In the genomic region with DNA sequence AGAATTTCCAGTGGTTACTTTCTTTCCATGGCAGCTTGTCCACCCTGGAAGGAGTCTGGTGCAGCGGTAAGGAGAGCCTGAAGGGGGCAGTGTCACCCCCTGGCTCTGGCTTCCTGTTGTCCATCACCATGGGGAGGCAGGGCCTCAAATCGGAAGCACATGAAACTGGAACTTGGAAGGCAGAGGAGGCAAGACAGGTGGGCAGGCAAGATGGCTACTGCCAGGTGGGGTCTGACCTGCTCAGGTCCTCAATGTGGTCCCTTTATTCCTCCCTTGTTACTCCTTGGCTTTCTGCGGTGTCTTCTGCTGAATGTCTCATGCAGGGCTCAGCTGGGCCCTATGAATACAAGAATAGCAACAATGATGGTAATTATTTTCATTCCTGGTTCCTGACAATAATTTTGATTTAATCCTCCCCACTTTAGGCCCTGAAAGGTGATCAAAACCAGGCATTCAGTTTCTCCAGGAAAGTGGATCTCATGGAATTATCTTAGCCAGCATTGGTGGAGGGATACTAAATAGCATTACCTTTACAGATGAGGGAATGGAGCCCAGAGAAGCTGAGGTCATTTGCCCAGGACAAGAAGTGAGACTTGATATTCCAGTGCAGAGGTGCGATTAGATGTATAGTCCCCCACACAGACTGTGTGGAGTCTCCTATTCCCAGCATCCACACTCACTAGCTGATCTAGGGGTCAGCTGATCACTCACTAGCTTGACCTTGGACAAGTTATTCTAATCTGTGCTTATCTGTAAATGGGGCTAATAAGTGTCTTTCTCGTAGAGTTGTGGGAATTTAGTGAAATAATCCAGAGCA, we compare ENCODE assay signal across 9 cellular contexts. TPM values are rescaled to one million over a fixed set of nuclear protein-coding genes. Genes with fewer than 3 reads are reported as not detected.
A peak's percentile ranks its signal among the peaks of the same experiment; 100 is the strongest.
DNase-seq lines count a peak whose midpoint lies in the region; ATAC-seq, FAIRE-seq and TF ChIP-seq lines count a peak whose summit lies in the region.
"Had no signal": no experiment of that assay in that cellular context is flagged by ENCODE, and none has a peak within 500 bp of the region (broad histone marks: within the 10 kb centered on the region; RNA-seq: fewer than 3 reads in every experiment).

No MANE protein-coding gene starts in this region.

- H3K36me3 Mint-ChIP-seq in Caco-2 (ENCODE audit: insufficient read depth, unreplicated experiment): peaks cover 20% of the 10 kb centered on the region

- POLR2A ChIA-PET in Caco-2 (lab: Charles Lee): interaction anchor here (0.9 kb wide), 1 partner anchor 11 kb away, joined by 3 read pairs; no protein-coding TSS in a partner anchor

- FAIRE-seq in RCC 7860 (lab: Jason Lieb, UNC): no peak

- no peaks in the 10 kb centered on the region for H3K9me3 Mint-ChIP-seq in Caco-2 (ENCODE audit: unreplicated experiment)

- WGBS in thyroid gland, 2 donors: 74 to 78% methylated on average over 5 of the region's 5 CpGs

- H3K9me3 ChIP-seq in Caco-2 (no peaks in the 10 kb centered on the region), thyroid gland (no peaks in the 10 kb centered on the region)

- H3K4me1 ChIP-seq in Caco-2 (peaks cover 47% of the 10 kb centered on the region), thyroid gland (no peaks in the 10 kb centered on the region)

- intact Hi-C loops in Caco-2 (cut with micrococcal nuclease; ENCODE audit: unreplicated experiment) (no loop called here), thyroid gland (cut with DNase I) (no loop called here)

- H3K4me3 Mint-ChIP-seq in Caco-2 (ENCODE audit: unreplicated experiment): no peak overlapping the region

- ATAC-seq in HG02884 (IDR thresholded peaks at IDR 0.05; ENCODE audit: unreplicated experiment) (no peak), GM18502 (IDR thresholded peaks at IDR 0.05; ENCODE audit: poor library complexity, unreplicated experiment) (no peak), GM19397 (IDR thresholded peaks at IDR 0.05; ENCODE audit: unreplicated experiment) (no peak)

- H3K27me3 ChIP-seq in Caco-2 (replicated peaks; ENCODE audit: control insufficient read depth, insufficient read depth, low read length) (no peaks in the 10 kb centered on the region), thyroid gland (no peaks in the 10 kb centered on the region)

- BruUV-seq in Caco-2 (replicated peaks; lab: Mats Ljungman, UMichigan): no TSS peak

- H3K36me3 ChIP-seq in Caco-2 (ENCODE audit: control insufficient read depth, insufficient read depth, low read length) (no peaks in the 10 kb centered on the region), thyroid gland (no peaks in the 10 kb centered on the region)

- TF ChIP-seq POLR2A in thyroid gland (IDR thresholded peaks at IDR 0.05): no peak

- H3K27me3 Mint-ChIP-seq in Caco-2 (ENCODE audit: insufficient read depth, unreplicated experiment): no peaks in the 10 kb centered on the region

- TF ChIP-seq CTCF in Caco-2 (IDR thresholded peaks at IDR 0.05; ENCODE audit: insufficient read depth in 1 of 2, low read depth in 1 of 2, low read length in 1 of 2, severe bottlenecking in 1 of 2, unreplicated experiment in 1 of 2) (peak; percentile 90 to 92), GM20000 (IDR thresholded peaks at IDR 0.05; ENCODE audit: extremely low read depth, missing control alignments) (peak; percentile 36), fibroblast of mammary gland (conservative IDR thresholded peaks at IDR 0.05; ENCODE audit: control insufficient read depth, insufficient read depth, low read depth, low read length) (peak; percentile 80), thyroid gland (IDR thresholded peaks at IDR 0.05) (peak in 4 of 6 experiments; percentile 18 to 52 (median 29))

- H3K27ac ChIP-seq in thyroid gland: no peak overlapping the region

- peak overlapping the region; percentile 49 for H3K27ac Mint-ChIP-seq in Caco-2 (ENCODE audit: unreplicated experiment)

- H3K4me3 ChIP-seq in Caco-2 (ENCODE audit: low read depth, low read length): no peak overlapping the region
- H3K4me3 ChIP-seq in fibroblast of mammary gland (ENCODE audit: control insufficient read depth, low read depth, low read length): no peak overlapping the region
- no peak overlapping the region for H3K4me3 ChIP-seq in thyroid gland (replicated peaks in 1 of 3)

- DNase-seq in Caco-2 (peak; percentile 82 to 85), GM20000 (ENCODE audit: low spot score) (peak; percentile 62), RCC 7860 (ENCODE audit: low spot score) (peak; percentile 40), fibroblast of mammary gland (ENCODE audit: low read depth) (no peak), thyroid gland (peak in 1 of 2 donors; percentile 24)
- DNase-seq: left cardiac atrium had no signal

- CTCF ChIA-PET in Caco-2 (lab: Charles Lee): interaction anchor here (0.5 to 3.1 kb wide), 12 partner anchors 14 to 828 kb away, joined by 3 to 31 read pairs (median 4); a partner anchor contains a TSS

- H3K4me1 Mint-ChIP-seq in Caco-2 (ENCODE audit: low read depth, unreplicated experiment): peaks cover 29% of the 10 kb centered on the region

RNA-seq across cellular contexts. Expression of a gene that starts 17.6 kb away (rescaled TPM):
- 8.9 and 10.9 TPM in 2 replicates for total RNA-seq in Caco-2 (2022)
- total RNA-seq in thyroid gland: 10 to 100 TPM in 1 of 4 donors, 1 to 10 TPM in 3; 8.2 to 14.1 (median 9.9) TPM

RNA-seq across cellular contexts. Expression of a gene that starts 29.0 kb away (rescaled TPM):
- total RNA-seq in Caco-2 (2022): 146 and 154 TPM in 2 replicates
- 100 to 1,000 TPM; 132 to 279 (median 179) TPM for total RNA-seq in thyroid gland

RNA-seq across cellular contexts. Expression of a gene that starts 49.8 kb away (rescaled TPM):
- total RNA-seq in Caco-2 (2022) (29.0 TPM in 2 replicates), thyroid gland (10 to 100 TPM in 3 of 4 donors, 1 to 10 TPM in 1; 5.0 to 14.2 (median 12.7) TPM)

Comparison
In these comparisons a context has a peak if more than half of its experiments do, and no peak if none do; other contexts are left out.
1. CTCF ChIP-seq: peak in every context shown above with its lines; median percentile 91 in Caco-2; 80 in fibroblast of mammary gland; 36 in GM20000; 29 in thyroid gland.